Comparison of ENCODE assay signal across 8 cellular contexts in the genomic region with DNA sequence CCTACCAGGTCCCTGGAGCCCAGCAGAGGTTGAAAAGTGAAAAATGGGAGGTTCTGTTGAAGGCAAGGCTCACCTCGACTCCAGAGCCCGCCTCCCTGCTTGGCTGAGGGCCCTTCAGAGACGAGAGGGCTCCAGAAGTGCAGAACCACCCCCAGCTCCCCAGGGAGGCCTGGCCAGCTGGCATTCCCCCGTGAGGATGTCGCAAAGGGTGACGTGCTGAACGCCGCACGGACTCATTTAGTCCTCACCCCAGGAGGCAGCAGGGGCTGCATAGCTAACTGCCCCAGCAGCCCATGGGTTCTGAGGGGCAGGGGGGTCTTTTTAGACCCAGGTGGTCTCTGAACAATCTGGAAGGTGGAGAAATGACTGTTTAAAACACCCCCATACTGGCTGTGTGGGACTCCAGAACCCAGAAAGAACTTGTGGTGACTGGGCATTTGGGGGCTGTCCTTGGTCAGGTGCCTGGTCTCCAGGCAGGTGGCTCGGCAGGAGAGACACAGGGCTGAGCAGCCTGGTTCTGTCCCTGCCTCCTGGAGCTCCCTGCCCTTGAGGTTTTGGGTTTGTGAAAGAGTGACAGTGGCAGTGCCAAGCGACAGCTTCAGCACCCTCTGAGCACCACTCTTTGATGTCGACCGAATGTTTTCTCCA. TPM values are rescaled to one million over a fixed set of nuclear protein-coding genes. Genes with fewer than 3 reads are reported as not detected.
DNase-seq lines count a peak whose midpoint lies in the region; ATAC-seq lines count a peak whose summit lies in the region.

No MANE protein-coding gene starts in this region.

- intact Hi-C loops in sciatic nerve (cut with DNase I), result no loop called here

- DNase-seq in NCI-H82 treated with DMSO at 0.1 percent for 48 hours (lab: John Stamatoyannopoulos, UW; ENCODE audit: unreplicated experiment) (peak; percentile 15), sciatic nerve (ENCODE audit: low spot score) (no peak), AG20443 (ENCODE audit: low spot score) (no peak), KG1 (lab: John Stamatoyannopoulos, UW) (no peak), retina (no peak), hepatic stellate cell (ENCODE audit: low spot score) (no peak)

- ATAC-seq in GM18873 (IDR thresholded peaks at IDR 0.05; ENCODE audit: low FRiP score, unreplicated experiment) (peak; percentile 52), HG02798 (IDR thresholded peaks at IDR 0.05; ENCODE audit: poor library complexity, unreplicated experiment) (peak; percentile 78), sciatic nerve (peak; percentile 22)

RNA-seq across cellular contexts. Expression of gene ANAPC7, which starts 32.0 kb away (rescaled TPM):
- 62.7 TPM for total RNA-seq in sciatic nerve

Comparison
In these comparisons a context has a peak if more than half of its experiments do, and no peak if none do; other contexts are left out.
1. ATAC-seq: peak in every context shown above with its lines; median percentile 78 in HG02798; 52 in GM18873; 22 in sciatic nerve.